Comparison of ENCODE assay signal across 8 cellular contexts in genomic region chr13:30376426-30377311, GRCh38. TPM values are rescaled to one million over a fixed set of nuclear protein-coding genes. Genes with fewer than 3 reads are reported as not detected.
DNase-seq lines count a peak whose midpoint lies in the region; ATAC-seq lines count a peak whose summit lies in the region.

No MANE protein-coding gene starts in this region.

- H3K9me3 Mint-ChIP-seq in activated naive CD8-positive, alpha-beta T cell treated with anti-CD3 and anti-CD28 coated beads for 36 hours, result no peaks in the 10 kb centered on the region

- peaks cover 6% of the 10 kb centered on the region for H3K36me3 Mint-ChIP-seq in activated naive CD8-positive, alpha-beta T cell treated with anti-CD3 and anti-CD28 coated beads for 36 hours

- peak overlapping the region; percentile 79 for H3K4me3 Mint-ChIP-seq in activated naive CD8-positive, alpha-beta T cell treated with anti-CD3 and anti-CD28 coated beads for 36 hours

- ATAC-seq in HG03378 (IDR thresholded peaks at IDR 0.05; ENCODE audit: unreplicated experiment), result peak; percentile 54

- no peaks in the 10 kb centered on the region for H3K27me3 Mint-ChIP-seq in activated naive CD8-positive, alpha-beta T cell treated with anti-CD3 and anti-CD28 coated beads for 36 hours

- peaks cover 70% of the 10 kb centered on the region for H3K4me1 Mint-ChIP-seq in activated naive CD8-positive, alpha-beta T cell treated with anti-CD3 and anti-CD28 coated beads for 36 hours

- peak; percentile 26 for DNase-seq in CD1c-positive myeloid dendritic cell (ENCODE audit: extremely low spot score)
- peak; percentile 50 for DNase-seq in GM19240 (ENCODE audit: insufficient read length, low spot score)
- peak; percentile 48 for DNase-seq in SW480 (ENCODE audit: low spot score)
- DNase-seq in activated naive CD8-positive, alpha-beta T cell treated with anti-CD3 and anti-CD28 coated beads for 36 hours, result peak; percentile 57
- DNase-seq in stimulated activated CD4-positive, alpha-beta T cell treated with anti-CD3 and anti-CD28 coated beads, TNF-alpha, amount 100 ng/mL, for 4 hours (ENCODE audit: low read depth in 3 of 3), result peak in 2 of 3 experiments; percentile 18 to 44
- DNase-seq in NCI-H2171 treated with DMSO at 0.1 percent for 48 hours (lab: John Stamatoyannopoulos, UW), result no peak
- no peak for DNase-seq in superior temporal gyrus (ENCODE audit: extremely low spot score)

- peak overlapping the region; percentile 90 for H3K27ac Mint-ChIP-seq in activated naive CD8-positive, alpha-beta T cell treated with anti-CD3 and anti-CD28 coated beads for 36 hours

RNA-seq across cellular contexts. Expression of gene UBE2L5, which starts 45.6 kb away (rescaled TPM):
- total RNA-seq in activated naive CD8-positive, alpha-beta T cell treated with anti-CD3 and anti-CD28 coated beads for 36 hours, result not detected

Comparison
In these comparisons a context has a peak if more than half of its experiments do, and no peak if none do; other contexts are left out.
1. DNase-seq: peak in CD1c-positive myeloid dendritic cell (single experiment), GM19240 (single experiment), SW480 (single experiment), activated naive CD8-positive, alpha-beta T cell treated with anti-CD3 and anti-CD28 coated beads for 36 hours (single experiment) and stimulated activated CD4-positive, alpha-beta T cell treated with anti-CD3 and anti-CD28 coated beads, TNF-alpha, amount 100 ng/mL, for 4 hours (2 of 3); none in NCI-H2171 treated with DMSO at 0.1 percent for 48 hours (single experiment) and superior temporal gyrus (single experiment).